ENCODE assay signal across 16 cellular contexts in the genomic region with DNA sequence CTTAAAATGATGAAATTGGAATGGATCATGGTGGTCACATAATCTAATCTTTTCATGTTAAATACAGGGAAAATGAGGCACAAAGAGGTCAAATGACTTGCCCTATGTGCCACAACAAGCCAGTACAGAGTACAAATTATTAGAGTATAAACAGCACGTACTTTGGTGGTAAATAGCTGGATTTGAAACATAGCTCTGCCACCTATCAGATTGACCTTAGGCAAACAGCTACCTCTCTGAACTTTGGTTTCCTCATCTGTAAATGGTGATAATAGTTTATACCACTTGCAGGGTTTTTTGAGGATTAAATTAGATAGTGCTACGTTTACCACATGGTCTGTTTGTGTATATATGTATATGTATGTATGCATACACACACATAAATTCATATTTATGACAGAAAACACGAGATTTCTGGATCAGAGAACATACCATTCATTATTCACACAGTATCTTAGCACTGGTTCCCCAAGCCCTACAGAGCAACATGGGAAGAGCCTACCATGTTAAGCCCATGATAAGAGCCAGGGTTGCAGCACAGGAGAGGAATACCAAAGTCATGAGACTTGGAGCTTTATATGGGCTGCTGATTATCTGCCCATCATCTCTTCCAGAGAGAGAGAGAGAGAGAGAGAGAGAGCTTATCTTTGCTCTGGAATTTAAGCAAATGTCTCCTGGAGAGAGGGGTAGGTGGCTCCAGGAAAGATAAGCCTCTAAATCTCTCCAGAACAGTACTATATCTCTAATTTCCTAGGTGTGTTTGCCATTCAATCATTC.
"Had no signal": no experiment of that assay in that cellular context is flagged by ENCODE, and none has a peak within 500 bp of the region (broad histone marks: within the 10 kb centered on the region; RNA-seq: fewer than 3 reads in every experiment).

No MANE protein-coding gene starts in this region.

- H3K27me3 ChIP-seq: sigmoid colon, upper lobe of right lung had no signal

- H3K4me1 ChIP-seq: sigmoid colon, upper lobe of right lung had no signal

- H3K9me3 ChIP-seq: sigmoid colon, upper lobe of right lung had no signal

- H3K27ac ChIP-seq: sigmoid colon, upper lobe of right lung had no signal

- DNase-seq: activated CD4-positive, alpha-beta T cell treated with anti-CD3 and anti-CD28 coated beads for 4 hours; activated CD8-positive, alpha-beta memory T cell treated with anti-CD3 and anti-CD28 coated beads, Interleukin-2, amount 50 U/mL, for 48 hours; activated CD8-positive, alpha-beta T cell treated with anti-CD3 and anti-CD28 coated beads, Interleukin-2, amount 10 ng/mL, durations not matched to agents 7 days and 5 days; activated naive CD8-positive, alpha-beta T cell treated with anti-CD3 and anti-CD28 coated beads, Interleukin-2, amount 50 U/mL, for 24 hours; central memory CD4-positive, alpha-beta T cell; effector memory CD4-positive, alpha-beta T cell; erythroblast; left cardiac atrium; occipital lobe; sigmoid colon; stimulated activated CD4-positive, alpha-beta T cell treated with anti-CD3 and anti-CD28 coated beads, Interleukin-4, amount 100 ng/mL, for 1 hour; stimulated activated CD8-positive, alpha-beta memory T cell treated with anti-CD3 and anti-CD28 coated beads, Interleukin-4, amount 100 ng/mL, for 48 hours; stimulated activated naive CD8-positive, alpha-beta T cell treated with anti-CD3 and anti-CD28 coated beads, Interleukin-15, Interleukin-2, amounts not matched to agents 100 U/mL and 50 U/mL, for 24 hours; T-helper 1 cell; upper lobe of right lung had no signal

- H3K36me3 ChIP-seq: sigmoid colon, upper lobe of right lung had no signal

- H3K4me3 ChIP-seq: sigmoid colon, upper lobe of right lung had no signal

- ATAC-seq: activated CD8-positive, alpha-beta T cell treated with anti-CD3 and anti-CD28 coated beads, Interleukin-2, amount 10 ng/mL, durations not matched to agents 7 days and 5 days; activated naive CD8-positive, alpha-beta T cell treated with anti-CD3 and anti-CD28 coated beads, Interleukin-2, amount 50 U/mL, for 24 hours; natural killer cell treated with Interleukin-12 subunit alpha and Interleukin-12 subunit beta and Interleukin-15 and Interleukin-18, amount 100 ng/mL, for 72 hours; stimulated activated naive CD8-positive, alpha-beta T cell treated with anti-CD3 and anti-CD28 coated beads, Interleukin-15, Interleukin-2, amounts not matched to agents 100 U/mL and 50 U/mL, for 24 hours; upper lobe of right lung had no signal
